19 cellular contexts compared by ENCODE assay signal in the genomic region with DNA sequence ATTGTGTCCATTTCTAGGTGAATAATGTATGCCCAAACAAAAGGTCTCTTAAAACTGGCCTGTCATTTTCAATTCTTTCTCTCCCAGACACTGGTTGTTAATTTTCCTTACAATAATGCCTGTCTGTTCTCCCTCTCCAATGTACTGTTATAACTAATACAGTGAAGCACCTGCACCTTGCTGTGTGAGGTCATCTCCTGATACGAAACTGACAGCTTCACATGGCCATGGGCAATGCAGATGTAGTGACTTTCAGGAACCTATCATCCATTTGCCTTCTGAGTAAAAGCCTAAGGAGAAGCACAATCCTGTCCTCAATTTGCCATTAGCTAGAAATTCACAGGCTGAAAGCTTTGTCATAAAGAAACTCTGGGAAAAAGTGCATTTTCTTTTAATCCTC.
A peak's percentile ranks its signal among the peaks of the same experiment; 100 is the strongest.
DNase-seq lines count a peak whose midpoint lies in the region; FAIRE-seq and TF ChIP-seq lines count a peak whose summit lies in the region.
"Had no signal": no experiment of that assay in that cellular context is flagged by ENCODE, and none has a peak within 500 bp of the region (broad histone marks: within the 10 kb centered on the region; RNA-seq: fewer than 3 reads in every experiment).

No MANE protein-coding gene starts in this region.

- POLR2A ChIA-PET in MCF 10A (lab: Yijun Ruan, JAX), result no interaction called here

- intact Hi-C loops in MCF 10A (cut with micrococcal nuclease), result no loop called here

- no peak for TF ChIP-seq POLR2A in GM12892 (IDR thresholded peaks at IDR 0.05; ENCODE audit: low read depth, low read length)

- H3K4me1 Mint-ChIP-seq in MCF 10A (ENCODE audit: insufficient read depth, unreplicated experiment), result no peaks in the 10 kb centered on the region

- CTCF ChIA-PET in MCF 10A (lab: Yijun Ruan, JAX), result interaction anchor here (0.6 kb wide), 1 partner anchor 32 kb away, joined by 3 read pairs; no protein-coding TSS in a partner anchor

- DNase-seq in NCI-H1105 (lab: John Stamatoyannopoulos, UW), result peak; percentile 32
- DNase-seq in NCI-H1930 (lab: John Stamatoyannopoulos, UW), result peak; percentile 42 to 58
- DNase-seq in NCI-H2227 treated with DMSO at 0.1 percent for 48 hours (lab: John Stamatoyannopoulos, UW), result peak; percentile 52
- DNase-seq in left kidney (ENCODE audit: low read depth, low spot score), result peak; percentile 9
- no peak for DNase-seq in MCF 10A (ENCODE audit: unreplicated experiment)
- no peak for DNase-seq in GM12892 (ENCODE audit: insufficient read length)
- DNase-seq in NCI-H2029 (lab: John Stamatoyannopoulos, UW), result no peak
- no peak for DNase-seq in DMS153 treated with DMSO at 0.1 percent for 48 hours (lab: John Stamatoyannopoulos, UW; ENCODE audit: unreplicated experiment)
- DNase-seq: ACHN; CD4-positive, alpha-beta T cell; DMS153; DMS79 treated with DMSO at 0.1 percent for 48 hours; GF-D8; H9; IMR-90 had no signal

- no peak for TF ChIP-seq CTCF in MCF 10A (IDR thresholded peaks at IDR 0.05; ENCODE audit: unreplicated experiment)

- H3K27me3 Mint-ChIP-seq in MCF 10A (ENCODE audit: insufficient read depth, unreplicated experiment), result no peaks in the 10 kb centered on the region
- H3K27me3 Mint-ChIP-seq: CD4-positive, alpha-beta T cell had no signal

- no peak overlapping the region for H3K27ac Mint-ChIP-seq in MCF 10A (ENCODE audit: low read depth, unreplicated experiment)
- H3K27ac Mint-ChIP-seq: CD4-positive, alpha-beta T cell; H9 had no signal

- no peak overlapping the region for H3K4me3 Mint-ChIP-seq in MCF 10A (ENCODE audit: unreplicated experiment)
- H3K4me3 Mint-ChIP-seq: CD4-positive, alpha-beta T cell; H9 had no signal

- no TSS peak for BruUV-seq in MCF 10A (replicated peaks; lab: Mats Ljungman, UMichigan)

- no peak for FAIRE-seq in GM12892 (lab: Jason Lieb, UNC)
- FAIRE-seq: A204.1, H1, HTR-8/SVneo, K562 had no signal

- peaks cover 20% of the 10 kb centered on the region for H3K9me3 Mint-ChIP-seq in MCF 10A (ENCODE audit: unreplicated experiment)

- peaks cover 6% of the 10 kb centered on the region for H3K36me3 Mint-ChIP-seq in MCF 10A (ENCODE audit: insufficient read depth, unreplicated experiment)

Comparison
In these comparisons a context has a peak if more than half of its experiments do, and no peak if none do; other contexts are left out.
1. DNase-seq: peak in NCI-H1105 (single experiment), NCI-H1930 (2 of 2), NCI-H2227 treated with DMSO at 0.1 percent for 48 hours (single experiment) and left kidney (single experiment); none in MCF 10A (single experiment), GM12892 (single experiment), NCI-H2029 (single experiment) and DMS153 treated with DMSO at 0.1 percent for 48 hours (single experiment).